Comparison of ENCODE assay signal across 8 cellular contexts in genomic region chr2:85215074-85216050, GRCh38.
A peak's percentile ranks its signal among the peaks of the same experiment; 100 is the strongest.
DNase-seq lines count a peak whose midpoint lies in the region; ATAC-seq, FAIRE-seq and TF ChIP-seq lines count a peak whose summit lies in the region.

No MANE protein-coding gene starts in this region.

- H3K4me1 ChIP-seq in right atrium auricular region (peaks cover 0 to 49% of the 10 kb centered on the region in 2 donors), K562 (replicated peaks in 1 of 2; ENCODE audit: control insufficient read depth in 2 of 2, insufficient read depth in 2 of 2, low read length in 2 of 2) (no peaks in the 10 kb centered on the region), liver (ENCODE audit: control insufficient read depth in 4 of 4, insufficient read depth in 4 of 4, low read length in 3 of 4) (peaks cover 0 to 6% (median 2%) of the 10 kb centered on the region in 4 donors), aorta (ENCODE audit: control insufficient read depth in 1 of 2, insufficient read depth in 2 of 2, low read length in 2 of 2) (peaks cover 0 to 6% of the 10 kb centered on the region in 2 donors)

- TF ChIP-seq EP300 in K562 (IDR thresholded peaks at IDR 0.05; ENCODE audit: low read length) = no peak

- H2AFZ ChIP-seq in K562 (ENCODE audit: low read depth, low read length) = no peak overlapping the region

- no peaks in the 10 kb centered on the region for H3K36me3 ChIP-seq in right atrium auricular region
- H3K36me3 ChIP-seq in K562 (ENCODE audit: control insufficient read depth, insufficient read depth, low read length) = no peaks in the 10 kb centered on the region
- H3K36me3 ChIP-seq in liver (ENCODE audit: control insufficient read depth in 4 of 4, insufficient read depth in 3 of 4, low read depth in 1 of 4, low read length in 3 of 4) = no peaks in the 10 kb centered on the region
- H3K36me3 ChIP-seq in aorta (ENCODE audit: control insufficient read depth in 1 of 2, insufficient read depth in 2 of 2, low read length in 1 of 2) = no peaks in the 10 kb centered on the region

- no peak overlapping the region for H3K4me3 ChIP-seq in right atrium auricular region
- no peak overlapping the region for H3K4me3 ChIP-seq in K562
- H3K4me3 ChIP-seq in liver (ENCODE audit: low read depth in 1 of 3, low read length in 3 of 3) = no peak overlapping the region
- H3K4me3 ChIP-seq in aorta (ENCODE audit: low read length in 2 of 2) = no peak overlapping the region

- intact Hi-C loops in Right ventricle myocardium superior (cut with DNase I) (no loop called here), K562 (cut with micrococcal nuclease) (no loop called here), aorta (cut with DNase I) (no loop called here)

- POLR2A ChIA-PET in K562 (lab: Yijun Ruan, JAX) = no interaction called here

- H3K4me1 Mint-ChIP-seq in activated CD8-positive, alpha-beta memory T cell treated with anti-CD3 and anti-CD28 coated beads, Interleukin-2, amount 10 ng/mL, durations not matched to agents 7 days and 5 days = peaks cover 9% of the 10 kb centered on the region

- H3K9me3 ChIP-seq in right atrium auricular region (no peaks in the 10 kb centered on the region), K562 (replicated peaks; ENCODE audit: control insufficient read depth, insufficient read depth, low read depth, low read length) (no peaks in the 10 kb centered on the region), liver (ENCODE audit: control insufficient read depth in 4 of 4, low read length in 3 of 4) (no peaks in the 10 kb centered on the region), aorta (ENCODE audit: control insufficient read depth, low read length) (no peaks in the 10 kb centered on the region)

- CTCF ChIA-PET in K562 (lab: Yijun Ruan, JAX; ENCODE audit: low intra/inter-chr PET ratio) = no interaction called here
- CTCF ChIA-PET in activated CD8-positive, alpha-beta memory T cell treated with anti-CD3 and anti-CD28 coated beads, Interleukin-2, amount 10 ng/mL, durations not matched to agents 7 days and 5 days (lab: Charles Lee) = no interaction called here

- in situ Hi-C loops in K562 (cut with MboI) = no loop called here

- no peak overlapping the region for H3K4me2 ChIP-seq in K562 (ENCODE audit: insufficient read depth, low read length)

- no peak overlapping the region for H3K27ac Mint-ChIP-seq in activated CD8-positive, alpha-beta memory T cell treated with anti-CD3 and anti-CD28 coated beads, Interleukin-2, amount 10 ng/mL, durations not matched to agents 7 days and 5 days

- H3K36me3 Mint-ChIP-seq in activated CD8-positive, alpha-beta memory T cell treated with anti-CD3 and anti-CD28 coated beads, Interleukin-2, amount 10 ng/mL, durations not matched to agents 7 days and 5 days = no peaks in the 10 kb centered on the region

- ATAC-seq in Right ventricle myocardium superior (ENCODE audit: poor library complexity) (peak; percentile 55), K562 (no peak), aorta (ENCODE audit: low FRiP score) (peak; percentile 40), HG03565 (IDR thresholded peaks at IDR 0.05; ENCODE audit: unreplicated experiment) (no peak), HG03139 (IDR thresholded peaks at IDR 0.05; ENCODE audit: unreplicated experiment) (no peak)
- ATAC-seq in activated CD8-positive, alpha-beta memory T cell treated with anti-CD3 and anti-CD28 coated beads, Interleukin-2, amount 10 ng/mL, durations not matched to agents 7 days and 5 days = no peak

- peak; percentile 62 for FAIRE-seq in K562 (lab: Jason Lieb, UNC)

- DNase-seq in Right ventricle myocardium superior = no peak
- no peak for DNase-seq in right atrium auricular region (ENCODE audit: low spot score)
- no peak for DNase-seq in K562 (ENCODE audit: extremely low read depth in 1 of 4, low spot score in 3 of 4)
- no peak for DNase-seq in aorta
- DNase-seq in activated CD8-positive, alpha-beta memory T cell treated with anti-CD3 and anti-CD28 coated beads, Interleukin-2, amount 10 ng/mL, durations not matched to agents 7 days and 5 days = no peak

- no TSS peak for BruUV-seq in K562 (replicated peaks; lab: Mats Ljungman, UMichigan)

- H3K27me3 Mint-ChIP-seq in activated CD8-positive, alpha-beta memory T cell treated with anti-CD3 and anti-CD28 coated beads, Interleukin-2, amount 10 ng/mL, durations not matched to agents 7 days and 5 days = peaks cover 52% of the 10 kb centered on the region

- H3K27ac ChIP-seq in right atrium auricular region = peak overlapping the region in 1 of 2 donors; percentile 40
- H3K27ac ChIP-seq in K562 (ENCODE audit: extremely low read depth, low read depth, low read length) = no peak overlapping the region
- no peak overlapping the region for H3K27ac ChIP-seq in liver (ENCODE audit: low read depth in 1 of 2, low read length in 2 of 2)
- H3K27ac ChIP-seq in aorta (ENCODE audit: low read depth in 1 of 2, low read length in 2 of 2) = peak overlapping the region in 1 of 2 donors; percentile 9

- H3K9me1 ChIP-seq in K562 (ENCODE audit: control insufficient read depth, insufficient read depth, low read length) = no peaks in the 10 kb centered on the region

- H4K20me1 ChIP-seq in K562 (replicated peaks; ENCODE audit: control insufficient read depth, insufficient read depth, low read length) = 0 out of 2 replicates have a peak, but pooled peaks cover 7% of the 10 kb centered on the region

- H3K27me3 ChIP-seq in right atrium auricular region (no peaks in the 10 kb centered on the region), K562 (ENCODE audit: control insufficient read depth in 2 of 2, insufficient read depth in 2 of 2, low read length in 2 of 2) (peaks cover 41 to 58% of the 10 kb centered on the region in 2 experiments), liver (ENCODE audit: control insufficient read depth in 4 of 4, insufficient read depth in 4 of 4, low read length in 3 of 4) (no peaks in the 10 kb centered on the region), aorta (ENCODE audit: control insufficient read depth in 1 of 2, insufficient read depth in 2 of 2, low read length in 1 of 2) (no peaks in the 10 kb centered on the region)

- H3K79me2 ChIP-seq in K562 (ENCODE audit: control insufficient read depth, insufficient read depth, low read length) = no peaks in the 10 kb centered on the region

- no peaks in the 10 kb centered on the region for H3K9me3 Mint-ChIP-seq in activated CD8-positive, alpha-beta memory T cell treated with anti-CD3 and anti-CD28 coated beads, Interleukin-2, amount 10 ng/mL, durations not matched to agents 7 days and 5 days (ENCODE audit: low read depth)

- TF ChIP-seq RAD21 in K562 (CRISPR knock-in tag; conservative IDR thresholded peaks at IDR 0.05 in 1 of 2, IDR thresholded peaks at IDR 0.05 in 1 of 2) (no peak), liver (IDR thresholded peaks at IDR 0.05) (peak; percentile 78 to 87)

- H3K9ac ChIP-seq in K562 (ENCODE audit: insufficient read depth in 1 of 2, low read depth in 2 of 2, low read length in 2 of 2) = no peak overlapping the region
- no peak overlapping the region for H3K9ac ChIP-seq in liver (ENCODE audit: low read depth in 1 of 2, low read length in 2 of 2)

- no peak for TF ChIP-seq POLR2A in K562 (conservative IDR thresholded peaks at IDR 0.05)

- under 1% methylated on average over 20 of the region's 20 CpGs for WGBS in K562 (ENCODE audit: insufficient coverage, low coverage, missing lambda C conversion rate)
- 62% methylated on average over 20 of the region's 20 CpGs for WGBS in liver
- WGBS in aorta, 2 donors = 19 to 21% methylated on average over 20 of the region's 20 CpGs

- TF ChIP-seq CTCF in right atrium auricular region (IDR thresholded peaks at IDR 0.05) = no peak
- peak in 1 of 3 experiments; percentile 9; a peak in 1 of 6 replicates for TF ChIP-seq CTCF in K562 (IDR thresholded peaks at IDR 0.05 in 2 of 3, conservative IDR thresholded peaks at IDR 0.05 in 1 of 3; ENCODE audit: insufficient read depth in 2 of 3, low read depth in 1 of 3, low read length in 3 of 3)
- TF ChIP-seq CTCF in liver (IDR thresholded peaks at IDR 0.05; ENCODE audit: low read depth, low read length, missing input control) = peak; percentile 49

- no peak overlapping the region for H3K4me3 Mint-ChIP-seq in activated CD8-positive, alpha-beta memory T cell treated with anti-CD3 and anti-CD28 coated beads, Interleukin-2, amount 10 ng/mL, durations not matched to agents 7 days and 5 days

TF ChIP-seq in K562, 482 proteins besides CTCF, POLR2A, EP300 and RAD21 (continues in another document):
- TF ChIP-seq HIVEP1 (CRISPR knock-in tag; IDR thresholded peaks at IDR 0.05) (no peak), FOXM1 (IDR thresholded peaks at IDR 0.05; ENCODE audit: low read depth) (no peak), FOXM1 (CRISPR knock-in tag; IDR thresholded peaks at IDR 0.05; ENCODE audit: low read depth) (no peak), ZNF24 (IDR thresholded peaks at IDR 0.05) (no peak), SIN3A (IDR thresholded peaks at IDR 0.05; ENCODE audit: borderline replicate concordance in 2 of 2, control insufficient read depth in 1 of 2, low read depth in 2 of 2, low read length in 2 of 2) (no peak), ZNF23 (CRISPR knock-in tag; IDR thresholded peaks at IDR 0.05) (no peak), SNIP1 (IDR thresholded peaks at IDR 0.05; ENCODE audit: low read depth) (no peak), HCFC1 (IDR thresholded peaks at IDR 0.05; ENCODE audit: low read depth, low read length) (no peak), GATAD2B (IDR thresholded peaks at IDR 0.05; ENCODE audit: borderline replicate concordance) (no peak), ELF2 (CRISPR knock-in tag; IDR thresholded peaks at IDR 0.05) (no peak), NCOA6 (IDR thresholded peaks at IDR 0.05) (no peak), MTF1 (CRISPR knock-in tag; IDR thresholded peaks at IDR 0.05; ENCODE audit: borderline replicate concordance) (no peak), ZNF830 (CRISPR knock-in tag; IDR thresholded peaks at IDR 0.05) (no peak)

TF ChIP-seq in liver, 16 proteins besides CTCF, POLR2A, EP300 and RAD21:
- TF ChIP-seq ATF3 (IDR thresholded peaks at IDR 0.05) (no peak), HNF4A (conservative IDR thresholded peaks at IDR 0.05) (peak; percentile 3 to 28), FOXA2 (IDR thresholded peaks at IDR 0.05) (peak; percentile 6), YY1 (IDR thresholded peaks at IDR 0.05) (no peak), FOXA1 (IDR thresholded peaks at IDR 0.05) (no peak), GABPA (IDR thresholded peaks at IDR 0.05 in 1 of 2, conservative IDR thresholded peaks at IDR 0.05 in 1 of 2) (no peak), RXRA (IDR thresholded peaks at IDR 0.05) (peak in 1 of 2 donors; percentile 38), MAX (IDR thresholded peaks at IDR 0.05) (no peak)

Comparison
In these comparisons a context has a peak if more than half of its experiments do, and no peak if none do; other contexts are left out.
1. ATAC-seq: peak in Right ventricle myocardium superior (single experiment) and aorta (single experiment); none in K562 (single experiment), HG03565 (single experiment), HG03139 (single experiment) and activated CD8-positive, alpha-beta memory T cell treated with anti-CD3 and anti-CD28 coated beads, Interleukin-2, amount 10 ng/mL, durations not matched to agents 7 days and 5 days (single experiment).